Comparison of ENCODE assay signal across 3 cellular contexts in genomic region chr11:40321537-40321936, GRCh38.
"Had no signal": no experiment of that assay in that cellular context is flagged by ENCODE, and none has a peak within 500 bp of the region (broad histone marks: within the 10 kb centered on the region; RNA-seq: fewer than 3 reads in every experiment).

No MANE protein-coding gene starts in this region.

- H3K4me3 ChIP-seq: GM12878 had no signal

- DNase-seq: GDM1, GF-D8 had no signal
